Comparison of ENCODE assay signal across 6 cellular contexts in the genomic region with DNA sequence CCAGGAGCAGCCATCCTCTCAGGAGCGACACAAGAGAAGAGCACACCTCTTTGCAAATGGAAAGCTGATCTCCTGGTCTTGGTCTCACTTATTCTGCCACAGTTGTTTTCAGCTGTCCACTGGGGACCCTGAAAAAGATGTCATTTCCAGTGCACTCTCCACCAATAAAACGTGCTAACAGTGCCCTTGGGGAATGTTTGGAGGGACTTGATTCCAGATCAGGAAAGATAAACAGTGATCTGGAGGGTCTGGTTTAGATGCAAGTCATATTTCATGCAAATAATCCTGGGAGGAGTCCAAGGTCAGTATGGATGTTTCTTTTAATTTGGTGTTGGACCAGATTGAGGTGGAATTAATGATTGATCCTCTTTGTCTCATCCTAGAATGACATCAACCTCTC.
"Had no signal": no experiment of that assay in that cellular context is flagged by ENCODE, and none has a peak within 500 bp of the region (broad histone marks: within the 10 kb centered on the region; RNA-seq: fewer than 3 reads in every experiment).

No MANE protein-coding gene starts in this region.

- ATAC-seq: HepG2, K562 had no signal

- H3K4me3 ChIP-seq: K562 had no signal

- H3K27ac Mint-ChIP-seq: IgD-negative memory B cell had no signal

- DNase-seq: IMR-90, KBM-7 had no signal

- H3K4me1 Mint-ChIP-seq: IgD-negative memory B cell had no signal

- H3K9me3 Mint-ChIP-seq: IgD-negative memory B cell had no signal

- H3K4me3 Mint-ChIP-seq: IgD-negative memory B cell had no signal

- H3K36me3 Mint-ChIP-seq: IgD-negative memory B cell had no signal

- H3K27ac ChIP-seq: HL-60 had no signal
